ENCODE assay signal across 21 cellular contexts in the genomic region with DNA sequence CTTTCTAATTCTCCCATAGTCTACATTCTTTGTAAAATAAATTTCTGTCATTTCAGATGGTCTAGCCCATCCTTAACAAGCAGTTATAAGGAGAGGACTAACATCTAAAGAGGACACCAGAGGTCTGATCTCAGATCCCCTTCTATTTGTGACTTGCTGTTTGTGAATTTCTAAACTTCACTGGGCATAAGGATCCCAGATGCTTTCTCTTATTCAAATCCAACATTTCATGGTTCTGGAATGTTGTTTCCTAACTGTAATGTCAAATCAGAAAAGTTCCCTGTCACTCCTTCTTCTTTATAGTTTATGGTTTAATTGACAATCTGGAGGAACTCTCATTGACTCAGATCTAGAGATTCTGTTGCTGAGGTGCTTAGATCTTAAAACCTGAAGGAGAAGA.
DNase-seq lines count a peak whose midpoint lies in the region; ATAC-seq and TF ChIP-seq lines count a peak whose summit lies in the region.
"Had no signal": no experiment of that assay in that cellular context is flagged by ENCODE, and none has a peak within 500 bp of the region (broad histone marks: within the 10 kb centered on the region; RNA-seq: fewer than 3 reads in every experiment).

No MANE protein-coding gene starts in this region.

- H3K36me3 Mint-ChIP-seq in HFFc6 (ENCODE audit: low read depth) (no peaks in the 10 kb centered on the region; the same call in 1 of the 2 replicates), neural progenitor cell (no peaks in the 10 kb centered on the region)
- H3K36me3 Mint-ChIP-seq: CD14-positive monocyte had no signal

- H2AFZ ChIP-seq in fibroblast of lung (ENCODE audit: low read length): no peak overlapping the region
- H2AFZ ChIP-seq in neural progenitor cell (replicated peaks): no peak overlapping the region
- H2AFZ ChIP-seq: GM23338 had no signal

- no peak for ATAC-seq in HG02642 (IDR thresholded peaks at IDR 0.05; ENCODE audit: poor library complexity, unreplicated experiment)
- no peak for ATAC-seq in GM18502 (IDR thresholded peaks at IDR 0.05; ENCODE audit: poor library complexity, unreplicated experiment)
- ATAC-seq: GM23338 had no signal

- peaks cover 1% of the 10 kb centered on the region for H3K27me3 Mint-ChIP-seq in HFFc6 (ENCODE audit: insufficient read depth)
- H3K27me3 Mint-ChIP-seq in neural progenitor cell (ENCODE audit: insufficient read depth, low read depth): peaks cover 2% of the 10 kb centered on the region
- H3K27me3 Mint-ChIP-seq: B cell had no signal

- TF ChIP-seq CTCF in HFFc6 (IDR thresholded peaks at IDR 0.05) (no peak), fibroblast of lung (conservative IDR thresholded peaks at IDR 0.05 in 1 of 2, IDR thresholded peaks at IDR 0.05 in 1 of 2; ENCODE audit: low read depth in 1 of 2, low read length in 2 of 2) (no peak), neural progenitor cell (IDR thresholded peaks at IDR 0.05) (no peak)

- H3K79me2 ChIP-seq in fibroblast of lung (ENCODE audit: control insufficient read depth, insufficient read depth, low read length): no peaks in the 10 kb centered on the region
- no peaks in the 10 kb centered on the region for H3K79me2 ChIP-seq in neural progenitor cell (ENCODE audit: low read depth)

- peak overlapping the region; percentile 88 for H3K27ac Mint-ChIP-seq in HFFc6
- no peak overlapping the region for H3K27ac Mint-ChIP-seq in neural progenitor cell
- H3K27ac Mint-ChIP-seq: B cell, CD14-positive monocyte, GM23338 had no signal

- no peaks in the 10 kb centered on the region for H3F3A ChIP-seq in neural progenitor cell (ENCODE audit: low read depth)

- H3K9me3 Mint-ChIP-seq in HFFc6 (no peaks in the 10 kb centered on the region), neural progenitor cell (no peaks in the 10 kb centered on the region)
- H3K9me3 Mint-ChIP-seq: GM23338 had no signal

- no peak overlapping the region for H3K4me3 Mint-ChIP-seq in HFFc6
- no peak overlapping the region for H3K4me3 Mint-ChIP-seq in neural progenitor cell
- H3K4me3 Mint-ChIP-seq: B cell, CD14-positive monocyte, GM23338 had no signal

- H3K4me3 ChIP-seq in fibroblast of lung (replicated peaks in 1 of 4; ENCODE audit: control extremely low read depth in 1 of 4, insufficient read depth in 1 of 4, low read depth in 3 of 4, low read length in 4 of 4): no peak overlapping the region
- no peak overlapping the region for H3K4me3 ChIP-seq in rectal smooth muscle tissue (ENCODE audit: low read length)
- H3K4me3 ChIP-seq in neural progenitor cell: no peak overlapping the region
- H3K4me3 ChIP-seq: GM23338, HAP-1, Peyer's patch had no signal

- H3K4me2 ChIP-seq in fibroblast of lung (ENCODE audit: extremely low read depth, insufficient read depth, low read length): no peak overlapping the region
- no peak overlapping the region for H3K4me2 ChIP-seq in neural progenitor cell
- H3K4me2 ChIP-seq: GM23338 had no signal

- DNase-seq in EH (ENCODE audit: low read depth) (peak; percentile 72), HFFc6 (no peak), fibroblast of lung (ENCODE audit: low read depth in 2 of 2) (no peak), medulla oblongata (ENCODE audit: extremely low spot score) (no peak), neural progenitor cell (ENCODE audit: low spot score) (no peak)
- DNase-seq: DMS53, KG1, NCI-H1105, NCI-H146, NCI-H2029 treated with DMSO at 0.1 percent for 48 hours, NCI-H345, NCI-H524 treated with DMSO at 0.1 percent for 48 hours, NCI-H82, Peyer's patch had no signal

- H3K27me3 ChIP-seq in fibroblast of lung (ENCODE audit: control insufficient read depth, insufficient read depth, low read length) (no peaks in the 10 kb centered on the region), rectal smooth muscle tissue (ENCODE audit: control insufficient read depth, insufficient read depth, low read length) (no peaks in the 10 kb centered on the region), neural progenitor cell (no peaks in the 10 kb centered on the region)
- H3K27me3 ChIP-seq: Peyer's patch had no signal

- no peaks in the 10 kb centered on the region for H3K36me3 ChIP-seq in fibroblast of lung (ENCODE audit: control insufficient read depth, insufficient read depth, low read length)
- no peaks in the 10 kb centered on the region for H3K36me3 ChIP-seq in rectal smooth muscle tissue (ENCODE audit: control insufficient read depth, insufficient read depth, low read length)
- H3K36me3 ChIP-seq in neural progenitor cell: no peaks in the 10 kb centered on the region
- H3K36me3 ChIP-seq: HAP-1, Peyer's patch had no signal

- H3K9me3 ChIP-seq in fibroblast of lung (ENCODE audit: control insufficient read depth, insufficient read depth, low read depth, low read length): no peaks in the 10 kb centered on the region
- no peaks in the 10 kb centered on the region for H3K9me3 ChIP-seq in neural progenitor cell (ENCODE audit: low read depth)
- H3K9me3 ChIP-seq: HAP-1, Peyer's patch had no signal

- H3K4me1 Mint-ChIP-seq in HFFc6 (ENCODE audit: low read depth) (peaks cover 93% of the 10 kb centered on the region), neural progenitor cell (peaks cover 12% of the 10 kb centered on the region)
- H3K4me1 Mint-ChIP-seq: B cell, CD14-positive monocyte, GM23338 had no signal

- no peaks in the 10 kb centered on the region for H4K20me1 ChIP-seq in fibroblast of lung (ENCODE audit: control insufficient read depth, extremely low read depth, insufficient read depth, low read length)
- H4K20me1 ChIP-seq in neural progenitor cell (ENCODE audit: low read depth): no peaks in the 10 kb centered on the region

- peak overlapping the region; percentile 40 for H3K27ac ChIP-seq in fibroblast of lung (ENCODE audit: insufficient read depth, low read length)
- H3K27ac ChIP-seq in rectal smooth muscle tissue (ENCODE audit: low read depth, low read length): peak overlapping the region; percentile 84
- no peak overlapping the region for H3K27ac ChIP-seq in neural progenitor cell
- H3K27ac ChIP-seq: Peyer's patch had no signal

- H3K9ac ChIP-seq in fibroblast of lung (ENCODE audit: insufficient read depth, low read length): no peak overlapping the region
- no peak overlapping the region for H3K9ac ChIP-seq in rectal smooth muscle tissue (ENCODE audit: low read length)
- H3K9ac ChIP-seq in neural progenitor cell: no peak overlapping the region

- peaks cover 44% of the 10 kb centered on the region for H3K4me1 ChIP-seq in fibroblast of lung (ENCODE audit: control insufficient read depth, extremely low read depth, insufficient read depth, low read length)
- H3K4me1 ChIP-seq in rectal smooth muscle tissue (ENCODE audit: control insufficient read depth, insufficient read depth, low read length): peaks cover 21% of the 10 kb centered on the region
- no peaks in the 10 kb centered on the region for H3K4me1 ChIP-seq in neural progenitor cell
- H3K4me1 ChIP-seq: HAP-1, Peyer's patch had no signal
